38 cellular contexts compared by ENCODE assay signal in the genomic region with DNA sequence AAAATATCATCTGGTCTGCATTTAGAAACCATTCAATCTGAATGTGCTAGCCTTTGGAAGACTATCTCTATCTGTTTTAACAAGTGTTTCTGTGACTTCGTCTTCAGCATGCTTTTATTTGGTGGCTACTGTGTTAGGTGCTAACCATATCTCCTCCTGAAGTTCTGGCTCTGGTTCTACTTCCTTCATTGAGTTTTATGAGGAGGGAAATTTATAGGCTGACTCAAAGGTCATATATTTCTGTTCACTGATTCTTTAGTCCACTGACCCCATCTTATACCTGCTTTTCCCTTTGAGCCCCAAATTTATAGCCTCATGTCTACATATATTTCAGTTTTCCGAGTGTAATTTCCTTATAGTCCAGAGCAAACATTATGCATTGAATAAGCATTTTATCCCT.
"Had no signal": no experiment of that assay in that cellular context is flagged by ENCODE, and none has a peak within 500 bp of the region (broad histone marks: within the 10 kb centered on the region; RNA-seq: fewer than 3 reads in every experiment).

No MANE protein-coding gene starts in this region.

- H3K36me3 Mint-ChIP-seq: activated CD4-positive, alpha-beta memory T cell treated with anti-CD3 and anti-CD28 coated beads for 36 hours; activated naive CD4-positive, alpha-beta T cell treated with anti-CD3 and anti-CD28 coated beads, Interleukin-2, amount 50 U/mL, for 72 hours; activated naive CD8-positive, alpha-beta T cell treated with anti-CD3 and anti-CD28 coated beads for 36 hours; brain had no signal

- H3K36me3 ChIP-seq: adrenal gland, cardiac muscle cell had no signal

- H3K27me3 Mint-ChIP-seq: activated CD4-positive, alpha-beta memory T cell treated with anti-CD3 and anti-CD28 coated beads for 36 hours; brain had no signal

- H3K27me3 ChIP-seq: adrenal gland, cardiac muscle cell had no signal

- H3K4me3 Mint-ChIP-seq: activated B cell treated with CpG ODN at 0.5 μM for 24 hours; activated CD4-positive, alpha-beta memory T cell treated with anti-CD3 and anti-CD28 coated beads for 36 hours; activated CD4-positive, alpha-beta T cell treated with anti-CD3 and anti-CD28 coated beads, Interleukin-2, amount 10 ng/mL, durations not matched to agents 24 days and 14 days; activated CD8-positive, alpha-beta T cell treated with anti-CD3 and anti-CD28 coated beads for 36 hours; activated naive CD4-positive, alpha-beta T cell treated with anti-CD3 and anti-CD28 coated beads for 36 hours; activated naive CD8-positive, alpha-beta T cell treated with anti-CD3 and anti-CD28 coated beads for 36 hours; activated T-cell treated with anti-CD3 and anti-CD28 coated beads, Interleukin-2, amount 50 U/mL, for 4 hours; activated T-cell treated with anti-CD3 and anti-CD28 coated beads, Interleukin-2, amount 50 U/mL, for 72 hours; activated T-helper 1 cell treated with anti-CD3 and anti-CD28 coated beads, Interleukin-12 subunit alpha, Interleukin-12 subunit beta, Interleukin-2, Interleukin-4 antibody, amounts not matched to agents 30 ng/mL and 10 ng/mL and 1 ng/mL, durations not matched to agents 14 hours and 24 hours and 36 hours; activated T-helper 17 cell treated with anti-CD3 and anti-CD28 coated beads, Interleukin-2, amount 50 U/mL, for 72 hours; brain; central memory CD8-positive, alpha-beta T cell; T-helper 1 cell treated with Interleukin-12 subunit alpha and Interleukin-12 subunit beta and Interleukin-4 antibody, amounts not matched to agents 30 μg/mL and 1 μg/mL, for 36 hours; T-helper 2 cell treated with Interferon-gamma antibody and Interleukin-4, amounts not matched to agents 5 μg/mL and 100 μg/mL, for 36 hours had no signal

- H3K27ac Mint-ChIP-seq: activated B cell treated with CpG ODN at 0.5 μM for 24 hours; activated CD4-positive, alpha-beta memory T cell treated with anti-CD3 and anti-CD28 coated beads for 36 hours; activated CD4-positive, alpha-beta T cell treated with anti-CD3 and anti-CD28 coated beads, Interleukin-2, amount 10 ng/mL, durations not matched to agents 24 days and 14 days; activated CD8-positive, alpha-beta T cell treated with anti-CD3 and anti-CD28 coated beads for 36 hours; activated naive CD4-positive, alpha-beta T cell treated with anti-CD3 and anti-CD28 coated beads for 36 hours; activated naive CD4-positive, alpha-beta T cell treated with anti-CD3 and anti-CD28 coated beads, Interleukin-2, amount 50 U/mL, for 72 hours; activated naive CD8-positive, alpha-beta T cell treated with anti-CD3 and anti-CD28 coated beads for 36 hours; activated T-cell treated with anti-CD3 and anti-CD28 coated beads, Interleukin-2, amount 50 U/mL, for 72 hours; activated T-helper 1 cell treated with anti-CD3 and anti-CD28 coated beads, Interleukin-12 subunit alpha, Interleukin-12 subunit beta, Interleukin-2, Interleukin-4 antibody, amounts not matched to agents 30 ng/mL and 10 ng/mL and 1 ng/mL, durations not matched to agents 14 hours and 24 hours and 36 hours; activated T-helper 17 cell treated with anti-CD3 and anti-CD28 coated beads, Interleukin-2, amount 50 U/mL, for 72 hours; brain; T-helper 1 cell treated with Interleukin-12 subunit alpha and Interleukin-12 subunit beta and Interleukin-4 antibody, amounts not matched to agents 30 μg/mL and 1 μg/mL, for 36 hours; T-helper 2 cell treated with Interferon-gamma antibody and Interleukin-4, amounts not matched to agents 5 μg/mL and 100 μg/mL, for 36 hours had no signal

- ATAC-seq: activated CD8-positive, alpha-beta T cell treated with anti-CD3 and anti-CD28 coated beads for 36 hours; activated naive CD4-positive, alpha-beta T cell treated with anti-CD3 and anti-CD28 coated beads, Interleukin-2, amount 50 U/mL, for 72 hours; activated T-cell treated with anti-CD3 and anti-CD28 coated beads, Interleukin-2, amount 50 U/mL, for 4 hours; activated T-cell treated with anti-CD3 and anti-CD28 coated beads, Interleukin-2, amount 50 U/mL, for 72 hours; activated T-helper 17 cell treated with anti-CD3 and anti-CD28 coated beads, Interleukin-2, amount 50 U/mL, for 72 hours had no signal

- H3K4me1 ChIP-seq: adrenal gland had no signal

- H3K9me3 Mint-ChIP-seq: activated B cell treated with CpG ODN at 0.5 μM for 24 hours; activated CD4-positive, alpha-beta memory T cell treated with anti-CD3 and anti-CD28 coated beads for 36 hours; activated CD4-positive, alpha-beta T cell treated with anti-CD3 and anti-CD28 coated beads, Interleukin-2, amount 10 ng/mL, durations not matched to agents 24 days and 14 days; activated CD8-positive, alpha-beta T cell treated with anti-CD3 and anti-CD28 coated beads for 36 hours; activated naive CD4-positive, alpha-beta T cell treated with anti-CD3 and anti-CD28 coated beads for 36 hours; activated naive CD4-positive, alpha-beta T cell treated with anti-CD3 and anti-CD28 coated beads, Interleukin-2, amount 50 U/mL, for 72 hours; activated naive CD8-positive, alpha-beta T cell treated with anti-CD3 and anti-CD28 coated beads for 36 hours; activated T-cell treated with anti-CD3 and anti-CD28 coated beads, Interleukin-2, amount 50 U/mL, for 4 hours; activated T-cell treated with anti-CD3 and anti-CD28 coated beads, Interleukin-2, amount 50 U/mL, for 72 hours; activated T-helper 1 cell treated with anti-CD3 and anti-CD28 coated beads, Interleukin-12 subunit alpha, Interleukin-12 subunit beta, Interleukin-2, Interleukin-4 antibody, amounts not matched to agents 30 ng/mL and 10 ng/mL and 1 ng/mL, durations not matched to agents 14 hours and 24 hours and 36 hours; activated T-helper 17 cell treated with anti-CD3 and anti-CD28 coated beads, Interleukin-2, amount 50 U/mL, for 72 hours; brain; central memory CD8-positive, alpha-beta T cell; T-helper 1 cell treated with Interleukin-12 subunit alpha and Interleukin-12 subunit beta and Interleukin-4 antibody, amounts not matched to agents 30 μg/mL and 1 μg/mL, for 36 hours; T-helper 2 cell treated with Interferon-gamma antibody and Interleukin-4, amounts not matched to agents 5 μg/mL and 100 μg/mL, for 36 hours had no signal

- DNase-seq: activated B cell treated with CpG ODN at 0.5 μM for 24 hours; activated CD4-positive, alpha-beta memory T cell treated with anti-CD3 and anti-CD28 coated beads for 36 hours; activated CD4-positive, alpha-beta T cell treated with anti-CD3 and anti-CD28 coated beads for 4 hours; activated CD4-positive, alpha-beta T cell treated with anti-CD3 and anti-CD28 coated beads, Interleukin-2, amount 10 ng/mL, durations not matched to agents 24 days and 14 days; activated CD4-positive, alpha-beta T cell treated with anti-CD3 and anti-CD28 coated beads, Interleukin-2, amount 50 U/mL, for 1 hour; activated CD4-positive, alpha-beta T cell treated with anti-CD3 and anti-CD28 coated beads, Interleukin-2, amount 50 U/mL, for 4 hours; activated CD4-positive, CD25-positive, alpha-beta regulatory T cell treated with anti-CD3 and anti-CD28 coated beads, Interleukin-2, amount 50 U/mL, for 72 hours; activated CD8-positive, alpha-beta memory T cell treated with anti-CD3 and anti-CD28 coated beads, Interleukin-2, amount 50 U/mL, for 4 hours; activated CD8-positive, alpha-beta T cell treated with anti-CD3 and anti-CD28 coated beads for 36 hours; activated effector memory CD4-positive, alpha-beta T cell treated with anti-CD3 and anti-CD28 coated beads, Interleukin-2, amount 50 U/mL, for 16 hours; activated gamma-delta T cell treated with Interleukin-2 at 50 U/mL for 16 hours; activated naive CD4-positive, alpha-beta T cell; activated naive CD4-positive, alpha-beta T cell treated with anti-CD3 and anti-CD28 coated beads for 36 hours; activated naive CD4-positive, alpha-beta T cell treated with anti-CD3 and anti-CD28 coated beads, Interleukin-2, amount 50 U/mL, for 16 hours; activated naive CD8-positive, alpha-beta T cell treated with anti-CD3 and anti-CD28 coated beads for 36 hours; activated T-cell treated with anti-CD3 and anti-CD28 coated beads for 4 hours; activated T-cell treated with anti-CD3 and anti-CD28 coated beads, Interleukin-2, amount 50 U/mL, for 1 hour; activated T-cell treated with anti-CD3 and anti-CD28 coated beads, Interleukin-2, amount 50 U/mL, for 4 hours; activated T-cell treated with anti-CD3 and anti-CD28 coated beads, Interleukin-2, amount 50 U/mL, for 72 hours; amniotic stem cell; aorta; caudate nucleus; cerebellar nuclear complex; T-helper 1 cell; T-helper 2 cell; T-helper 9 cell had no signal

- H3K9me3 ChIP-seq: adrenal gland had no signal

- H3K4me3 ChIP-seq: adrenal gland, cardiac muscle cell had no signal

- H3K4me1 Mint-ChIP-seq: activated B cell treated with CpG ODN at 0.5 μM for 24 hours; activated CD4-positive, alpha-beta T cell treated with anti-CD3 and anti-CD28 coated beads, Interleukin-2, amount 10 ng/mL, durations not matched to agents 24 days and 14 days; activated naive CD8-positive, alpha-beta T cell treated with anti-CD3 and anti-CD28 coated beads for 36 hours; activated T-helper 17 cell treated with anti-CD3 and anti-CD28 coated beads, Interleukin-2, amount 50 U/mL, for 72 hours; central memory CD8-positive, alpha-beta T cell had no signal

- FAIRE-seq: bronchial epithelial cell, TTC549 had no signal

- H3K27ac ChIP-seq: adrenal gland, cardiac muscle cell, VCaP had no signal
